Comparison of ENCODE assay signal across 23 cellular contexts in the genomic region with DNA sequence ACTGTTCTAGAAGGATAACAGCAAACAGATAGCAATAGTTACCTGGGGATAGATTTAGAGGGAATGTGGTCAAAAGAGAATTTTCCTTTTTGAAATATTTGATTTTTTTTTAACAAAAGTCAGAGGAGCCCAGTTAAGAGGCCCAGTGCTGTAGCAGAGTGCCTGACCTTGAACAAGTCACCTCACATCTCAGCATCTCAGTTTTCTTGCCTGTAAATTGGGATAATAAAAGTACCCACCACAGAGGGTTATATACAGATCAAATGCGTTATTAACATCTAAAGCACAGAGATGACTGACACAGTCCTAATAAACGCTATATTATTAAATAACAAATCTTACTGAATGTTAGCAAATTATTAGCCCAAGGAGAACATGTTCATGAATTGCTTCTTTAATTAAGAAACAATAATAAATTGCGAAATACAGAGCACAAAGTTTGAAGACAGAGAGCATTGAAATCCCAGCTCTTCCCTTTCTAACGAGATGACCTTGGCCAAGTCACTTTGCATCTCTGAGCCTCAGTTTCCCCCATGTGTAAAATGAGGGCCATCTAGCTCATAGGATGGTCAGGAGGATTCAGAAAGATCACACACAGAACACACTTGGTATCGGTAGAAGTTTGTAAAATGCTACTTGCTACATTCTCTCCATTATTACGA. TPM values are rescaled to one million over a fixed set of nuclear protein-coding genes. Genes with fewer than 3 reads are reported as not detected.
"Had no signal": no experiment of that assay in that cellular context is flagged by ENCODE, and none has a peak within 500 bp of the region (broad histone marks: within the 10 kb centered on the region; RNA-seq: fewer than 3 reads in every experiment).

No MANE protein-coding gene starts in this region.

- ATAC-seq: Panc1 had no signal

- H3K9ac ChIP-seq: SK-N-SH had no signal

- H3K4me2 ChIP-seq: SK-N-SH had no signal

- H3K9me3 ChIP-seq: SK-N-SH had no signal

- DNase-seq: Karpas-422, KG1, MM.1S, NCI-H1092 treated with DMSO at 0.1 percent for 48 hours, NCI-H1436, NCI-H187, NCI-H2029, NCI-H2081 treated with DMSO at 0.1 percent for 48 hours, NCI-H2171, NCI-H226, NCI-H446, NCI-H510A, NCI-H524 treated with DMSO at 0.1 percent for 48 hours, NCI-H69, NCI-H774, SHP77, SK-N-SH, SW 1271 had no signal

- H3K27ac ChIP-seq: RWPE1 had no signal

RNA-seq across cellular contexts. Expression of a gene that starts 35.5 kb away (rescaled TPM):
- total RNA-seq: HT-29 had no signal
- polyA plus RNA-seq: IgD-negative memory B cell had no signal

RNA-seq across cellular contexts. Expression of a gene that starts 49.9 kb away (rescaled TPM):
- total RNA-seq: HT-29, M059J had no signal
- polyA plus RNA-seq: IgD-negative memory B cell had no signal
